9 cellular contexts compared by ENCODE assay signal in genomic region chr12:117367006-117367638, GRCh38. TPM values are rescaled to one million over a fixed set of nuclear protein-coding genes. Genes with fewer than 3 reads are reported as not detected.
A peak's percentile ranks its signal among the peaks of the same experiment; 100 is the strongest.
DNase-seq lines count a peak whose midpoint lies in the region; ATAC-seq and TF ChIP-seq lines count a peak whose summit lies in the region.
"Had no signal": no experiment of that assay in that cellular context is flagged by ENCODE, and none has a peak within 500 bp of the region (broad histone marks: within the 10 kb centered on the region; RNA-seq: fewer than 3 reads in every experiment).

No MANE protein-coding gene starts in this region.

- no peaks in the 10 kb centered on the region for H3K4me1 Mint-ChIP-seq in endodermal cell

- H3K27me3 ChIP-seq in endodermal cell (ENCODE audit: control insufficient read depth, insufficient read depth, low read length, poor library complexity, severe bottlenecking): peaks cover 48% of the 10 kb centered on the region

- ATAC-seq in GM21717 (IDR thresholded peaks at IDR 0.05; ENCODE audit: unreplicated experiment) (peak; percentile 40), HG03135 (IDR thresholded peaks at IDR 0.05; ENCODE audit: unreplicated experiment) (no peak)

- peak; percentile 36 for DNase-seq in NCI-H2171 (lab: John Stamatoyannopoulos, UW)
- DNase-seq in activated CD4-positive, alpha-beta T cell treated with anti-CD3 and anti-CD28 coated beads for 48 hours: peak; percentile 72
- peak; percentile 97 for DNase-seq in endodermal cell
- peak; percentile 85 to 88 for DNase-seq in lung microvascular endothelial cell (ENCODE audit: low read depth in 2 of 2)
- peak; percentile 83 for DNase-seq in stimulated activated CD8-positive, alpha-beta memory T cell treated with anti-CD3 and anti-CD28 coated beads, Interleukin-4, amount 100 ng/mL, for 48 hours

- H3K4me3 Mint-ChIP-seq in endodermal cell: no peak overlapping the region

- no peaks in the 10 kb centered on the region for H3K36me3 Mint-ChIP-seq in endodermal cell (ENCODE audit: low read depth)

- H3K36me3 ChIP-seq in endodermal cell (ENCODE audit: control insufficient read depth, insufficient read depth, low read length): no peaks in the 10 kb centered on the region

- H3K27me3 Mint-ChIP-seq in endodermal cell (ENCODE audit: insufficient read depth): peaks cover 49% of the 10 kb centered on the region

- H3K9ac ChIP-seq in endodermal cell (ENCODE audit: extremely low read depth, low read length, poor library complexity, severe bottlenecking): no peak overlapping the region

- H3K9me3 ChIP-seq in endodermal cell (ENCODE audit: control insufficient read depth, low read length): no peaks in the 10 kb centered on the region

- TF ChIP-seq CTCF in C4-2B (conservative IDR thresholded peaks at IDR 0.05) (peak; percentile 90), endodermal cell (conservative IDR thresholded peaks at IDR 0.05) (peak; percentile 96)

- 13 to 23% methylated on average over 10 to 12 of the region's 12 CpGs for WGBS in endodermal cell (ENCODE audit: insufficient coverage in 1 of 2, insufficient read length in 1 of 2), 2 experiments

- H3K4me1 ChIP-seq in endodermal cell (ENCODE audit: control insufficient read depth, insufficient read depth, low read length): no peaks in the 10 kb centered on the region

- H3K27ac Mint-ChIP-seq in endodermal cell: no peak overlapping the region

- no peak overlapping the region for H3K4me3 ChIP-seq in endodermal cell (ENCODE audit: low read length)
- H3K4me3 ChIP-seq: skin epidermis had no signal

- no peak overlapping the region for H3K27ac ChIP-seq in C4-2B
- H3K27ac ChIP-seq in endodermal cell (ENCODE audit: low read depth, low read length): no peak overlapping the region
- H3K27ac ChIP-seq: skin epidermis had no signal

- no peaks in the 10 kb centered on the region for H3K9me3 Mint-ChIP-seq in endodermal cell

RNA-seq across cellular contexts. Expression of gene NOS1, which starts 5.7 kb away (rescaled TPM):
- under 1 TPM; 0.33 to 0.88 TPM for total RNA-seq in endodermal cell
- 0.25 TPM for polyA plus RNA-seq in endodermal cell (2013, experiment 1 of 2)
- 0.17 TPM for polyA plus RNA-seq in endodermal cell (2013, experiment 2 of 2)
- not detected in 2 replicates for total RNA-seq in lung microvascular endothelial cell

Comparison
In these comparisons a context has a peak if more than half of its experiments do, and no peak if none do; other contexts are left out.
1. DNase-seq: peak in every context shown above with its lines; median percentile 97 in endodermal cell; 86 in lung microvascular endothelial cell; 83 in stimulated activated CD8-positive, alpha-beta memory T cell treated with anti-CD3 and anti-CD28 coated beads, Interleukin-4, amount 100 ng/mL, for 48 hours; 72 in activated CD4-positive, alpha-beta T cell treated with anti-CD3 and anti-CD28 coated beads for 48 hours; 36 in NCI-H2171.